8 cellular contexts compared by ENCODE assay signal in genomic region chr9:129413537-129414376, GRCh38.
A peak's percentile ranks its signal among the peaks of the same experiment; 100 is the strongest.
DNase-seq lines count a peak whose midpoint lies in the region; ATAC-seq and TF ChIP-seq lines count a peak whose summit lies in the region.

No MANE protein-coding gene starts in this region.

- H3K4me3 ChIP-seq in WERI-Rb-1 (ENCODE audit: low read depth, low read length) (peak overlapping the region; percentile 58), breast epithelium (peak overlapping the region; percentile 52 to 84 (median 63)), iPS-20b (ENCODE audit: low read length) (peak overlapping the region; percentile 64; the same call in 1 of the 2 replicates), skeletal muscle tissue (ENCODE audit: low read length in 3 of 3) (peak overlapping the region; percentile 65 to 80 (median 73))

- H3K9me3 ChIP-seq in WERI-Rb-1 (ENCODE audit: severe bottlenecking): peaks cover 3% of the 10 kb centered on the region
- no peaks in the 10 kb centered on the region for H3K9me3 ChIP-seq in breast epithelium
- no peaks in the 10 kb centered on the region for H3K9me3 ChIP-seq in iPS-20b (ENCODE audit: insufficient read depth, low read depth, low read length)
- H3K9me3 ChIP-seq in skeletal muscle tissue (ENCODE audit: control insufficient read depth in 3 of 3, low read length in 3 of 3): peaks cover 0 to 3% (median 0%) of the 10 kb centered on the region in 3 donors

- H3K36me3 ChIP-seq in WERI-Rb-1 (no peaks in the 10 kb centered on the region), breast epithelium (no peaks in the 10 kb centered on the region), iPS-20b (ENCODE audit: insufficient read depth, low read depth, low read length) (no peaks in the 10 kb centered on the region), skeletal muscle tissue (ENCODE audit: control insufficient read depth in 3 of 3, insufficient read depth in 3 of 3, low read length in 3 of 3) (no peaks in the 10 kb centered on the region)

- H3K27me3 ChIP-seq in WERI-Rb-1 (ENCODE audit: insufficient read depth, low read depth, severe bottlenecking): no peaks in the 10 kb centered on the region
- no peaks in the 10 kb centered on the region for H3K27me3 ChIP-seq in breast epithelium
- peaks cover 4% of the 10 kb centered on the region; the same call in 1 of the 2 replicates for H3K27me3 ChIP-seq in iPS-20b (ENCODE audit: insufficient read depth, low read length)
- no peaks in the 10 kb centered on the region for H3K27me3 ChIP-seq in skeletal muscle tissue (ENCODE audit: control insufficient read depth in 3 of 3, insufficient read depth in 3 of 3, low read length in 3 of 3)

- ATAC-seq in GM18907 (IDR thresholded peaks at IDR 0.05; ENCODE audit: unreplicated experiment) (peak; percentile 81), HG03135 (IDR thresholded peaks at IDR 0.05; ENCODE audit: unreplicated experiment) (peak; percentile 72)

- DNase-seq in ACHN (peak; percentile 94), NCI-H2196 treated with DMSO at 0.1 percent for 48 hours (lab: John Stamatoyannopoulos, UW; ENCODE audit: unreplicated experiment) (peak; percentile 92), WERI-Rb-1 (peak; percentile 99), breast epithelium (ENCODE audit: low spot score in 2 of 2) (peak; percentile 98 to 99)

- peaks cover 7 to 8% of the 10 kb centered on the region in 2 donors for H3K4me1 ChIP-seq in breast epithelium
- peaks cover 15% of the 10 kb centered on the region; the same call in 1 of the 2 replicates for H3K4me1 ChIP-seq in iPS-20b (ENCODE audit: insufficient read depth, low read length)
- peaks cover 27 to 32% (median 30%) of the 10 kb centered on the region in 3 donors for H3K4me1 ChIP-seq in skeletal muscle tissue (ENCODE audit: control insufficient read depth in 3 of 3, insufficient read depth in 3 of 3, low read length in 3 of 3)

- peak overlapping the region; percentile 88 for H3K9ac ChIP-seq in iPS-20b (ENCODE audit: low read depth, low read length)
- H3K9ac ChIP-seq in skeletal muscle tissue (ENCODE audit: low read depth in 1 of 3, low read length in 3 of 3): peak overlapping the region; percentile 88 to 97 (median 95)

- intact Hi-C loops in breast epithelium (cut with DNase I; ENCODE audit: low total_unique reads): no loop called here

- TF ChIP-seq POLR2A in breast epithelium (IDR thresholded peaks at IDR 0.05): peak; percentile 71

- H3K27ac ChIP-seq in WERI-Rb-1 (peak overlapping the region; percentile 99), breast epithelium (peak overlapping the region; percentile 100), iPS-20b (ENCODE audit: low read length) (peak overlapping the region; percentile 88), skeletal muscle tissue (ENCODE audit: low read depth, low read length) (peak overlapping the region; percentile 97)

- TF ChIP-seq CTCF in WERI-Rb-1 (IDR thresholded peaks at IDR 0.05; ENCODE audit: low read depth, low read length) (no peak), breast epithelium (IDR thresholded peaks at IDR 0.05) (peak in 1 of 3 donors; percentile 13)

- in situ Hi-C loops in ACHN (cut with HindIII; ENCODE audit: low pct_ligation_motif_present, low pct_unique_long_range_greater_than_20kb, low sequenced_read_pairs): no loop called here

Comparison
In these comparisons a context has a peak if more than half of its experiments do, and no peak if none do; other contexts are left out.
1. Peak in every context shown above with its lines: DNase-seq, ATAC-seq, H3K4me3 ChIP-seq and H3K27ac ChIP-seq.